ENCODE assay signal across 1 cellular context in the genomic region with DNA sequence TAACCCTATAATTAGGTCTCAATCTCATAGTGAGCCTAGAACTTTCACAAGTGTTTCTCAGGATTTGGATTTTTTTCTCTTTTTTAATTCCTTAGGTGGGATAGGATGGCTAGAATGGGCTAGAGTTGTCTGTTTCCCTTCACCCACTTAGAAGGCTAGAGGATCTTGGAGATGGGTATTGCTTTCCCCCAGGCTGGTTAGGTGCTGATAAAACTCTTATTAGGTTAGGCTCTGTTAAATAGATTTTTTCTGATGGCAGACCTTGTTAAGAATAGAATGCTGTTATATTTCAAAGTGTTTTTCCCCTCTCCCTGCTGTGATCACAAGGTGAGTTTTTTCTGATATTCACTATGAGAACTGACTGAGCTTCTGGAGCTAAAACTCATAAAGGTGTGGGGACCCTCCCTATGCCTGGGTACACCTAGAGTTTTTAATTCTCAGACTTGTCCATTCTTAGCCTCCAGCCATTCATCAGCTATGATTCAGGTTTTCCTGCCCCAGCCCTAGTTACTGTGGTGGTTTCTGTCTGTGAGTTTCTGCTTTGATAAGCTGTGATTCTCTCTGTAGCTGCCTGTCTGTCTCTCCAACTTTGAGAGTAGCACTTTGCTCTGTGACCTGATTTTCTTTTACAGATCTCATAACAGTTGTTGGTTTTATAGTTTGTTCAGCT.
TF ChIP-seq lines count a peak whose summit lies in the region.

No MANE protein-coding gene starts in this region.

TF ChIP-seq in WTC11, 78 proteins besides CTCF, POLR2A, EP300 and RAD21 (continued from another document):
- TF ChIP-seq, protein P1, sequence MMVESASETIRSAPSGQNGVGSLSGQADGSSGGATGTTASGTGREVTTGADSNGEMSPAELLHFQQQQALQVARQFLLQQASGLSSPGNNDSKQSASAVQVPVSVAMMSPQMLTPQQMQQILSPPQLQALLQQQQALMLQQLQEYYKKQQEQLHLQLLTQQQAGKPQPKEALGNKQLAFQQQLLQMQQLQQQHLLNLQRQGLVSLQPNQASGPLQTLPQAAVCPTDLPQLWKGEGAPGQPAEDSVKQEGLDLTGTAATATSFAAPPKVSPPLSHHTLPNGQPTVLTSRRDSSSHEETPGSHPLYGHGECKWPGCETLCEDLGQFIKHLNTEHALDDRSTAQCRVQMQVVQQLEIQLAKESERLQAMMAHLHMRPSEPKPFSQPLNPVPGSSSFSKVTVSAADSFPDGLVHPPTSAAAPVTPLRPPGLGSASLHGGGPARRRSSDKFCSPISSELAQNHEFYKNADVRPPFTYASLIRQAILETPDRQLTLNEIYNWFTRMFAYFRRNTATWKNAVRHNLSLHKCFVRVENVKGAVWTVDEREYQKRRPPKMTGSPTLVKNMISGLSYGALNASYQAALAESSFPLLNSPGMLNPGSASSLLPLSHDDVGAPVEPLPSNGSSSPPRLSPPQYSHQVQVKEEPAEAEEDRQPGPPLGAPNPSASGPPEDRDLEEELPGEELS (CRISPR knock-in tag; IDR thresholded peaks at IDR 0.05), result no peak
- no peak for TF ChIP-seq ZBTB21 (CRISPR knock-in tag; IDR thresholded peaks at IDR 0.05; ENCODE audit: borderline replicate concordance)
- TF ChIP-seq TP53 (CRISPR knock-in tag; IDR thresholded peaks at IDR 0.05), result no peak
- TF ChIP-seq TEAD1 (CRISPR knock-in tag; IDR thresholded peaks at IDR 0.05), result no peak
- TF ChIP-seq, protein P2, sequence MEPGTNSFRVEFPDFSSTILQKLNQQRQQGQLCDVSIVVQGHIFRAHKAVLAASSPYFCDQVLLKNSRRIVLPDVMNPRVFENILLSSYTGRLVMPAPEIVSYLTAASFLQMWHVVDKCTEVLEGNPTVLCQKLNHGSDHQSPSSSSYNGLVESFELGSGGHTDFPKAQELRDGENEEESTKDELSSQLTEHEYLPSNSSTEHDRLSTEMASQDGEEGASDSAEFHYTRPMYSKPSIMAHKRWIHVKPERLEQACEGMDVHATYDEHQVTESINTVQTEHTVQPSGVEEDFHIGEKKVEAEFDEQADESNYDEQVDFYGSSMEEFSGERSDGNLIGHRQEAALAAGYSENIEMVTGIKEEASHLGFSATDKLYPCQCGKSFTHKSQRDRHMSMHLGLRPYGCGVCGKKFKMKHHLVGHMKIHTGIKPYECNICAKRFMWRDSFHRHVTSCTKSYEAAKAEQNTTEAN (CRISPR knock-in tag; IDR thresholded peaks at IDR 0.05), result no peak
- TF ChIP-seq ELF4 (CRISPR knock-in tag; IDR thresholded peaks at IDR 0.05; ENCODE audit: low read depth), result no peak
- no peak for TF ChIP-seq TEAD4 (CRISPR knock-in tag; IDR thresholded peaks at IDR 0.05)
